ENCODE assay signal across 21 cellular contexts in the genomic region with DNA sequence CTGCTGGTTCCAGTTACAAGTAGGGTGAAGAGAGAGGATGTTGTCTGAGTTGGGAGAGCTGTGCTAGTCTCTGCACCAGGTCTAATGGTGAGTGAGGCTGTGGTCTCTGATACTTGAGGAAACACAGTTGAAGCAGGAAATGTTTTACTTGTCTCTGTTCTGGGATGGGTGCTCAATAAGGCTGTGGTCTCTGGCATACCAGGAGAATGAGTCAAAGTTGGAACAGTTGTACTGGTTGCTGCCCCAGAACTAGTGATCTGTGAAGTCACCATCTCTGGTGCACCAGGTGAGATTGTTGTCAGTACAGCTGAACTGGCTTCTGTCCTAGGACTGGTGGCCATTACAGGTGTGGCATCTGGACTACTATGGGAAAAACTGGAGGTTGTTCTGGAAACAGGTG.
"Had no signal": no experiment of that assay in that cellular context is flagged by ENCODE, and none has a peak within 500 bp of the region (broad histone marks: within the 10 kb centered on the region; RNA-seq: fewer than 3 reads in every experiment).

No MANE protein-coding gene starts in this region.

- H3K4me1 Mint-ChIP-seq: activated B cell treated with CpG ODN at 0.5 μM for 24 hours; activated CD4-positive, alpha-beta T cell treated with anti-CD3 and anti-CD28 coated beads, Interleukin-2, amount 10 ng/mL, durations not matched to agents 7 days and 5 days; activated naive CD8-positive, alpha-beta T cell treated with anti-CD3 and anti-CD28 coated beads, Interleukin-2, amount 10 ng/mL, durations not matched to agents 7 days and 5 days; nephron had no signal

- H3K36me3 ChIP-seq: esophagus squamous epithelium, tibial nerve had no signal

- H3K9me3 Mint-ChIP-seq: activated naive CD8-positive, alpha-beta T cell treated with anti-CD3 and anti-CD28 coated beads, Interleukin-2, amount 10 ng/mL, durations not matched to agents 7 days and 5 days had no signal

- DNase-seq: activated B cell treated with CpG ODN at 0.5 μM for 24 hours; activated CD4-positive, alpha-beta T cell treated with anti-CD3 and anti-CD28 coated beads, Interleukin-2, amount 10 ng/mL, durations not matched to agents 7 days and 5 days; activated CD8-positive, alpha-beta memory T cell treated with anti-CD3 and anti-CD28 coated beads for 24 hours; activated gamma-delta T cell treated with Interleukin-2 at 50 U/mL for 16 hours; activated naive CD8-positive, alpha-beta T cell treated with anti-CD3 and anti-CD28 coated beads, Interleukin-2, amount 10 ng/mL, durations not matched to agents 7 days and 5 days; anterior cingulate cortex; effector CD4-positive, alpha-beta T cell; esophagus squamous epithelium; hypothalamus; kidney glomerular epithelial cell; mesenchymal stem cell; nucleus accumbens; posterior cingulate gyrus; stimulated activated CD4-positive, alpha-beta T cell treated with anti-CD3 and anti-CD28 coated beads, Interleukin-15, amount 100 ng/mL, for 24 hours; stimulated activated CD4-positive, alpha-beta T cell treated with anti-CD3 and anti-CD28 coated beads, Interleukin-4, amount 100 ng/mL, for 24 hours; stimulated activated naive CD4-positive, alpha-beta T cell; SW 1271 had no signal

- H3K27me3 Mint-ChIP-seq: activated B cell treated with CpG ODN at 0.5 μM for 24 hours; activated CD4-positive, alpha-beta T cell treated with anti-CD3 and anti-CD28 coated beads, Interleukin-2, amount 10 ng/mL, durations not matched to agents 7 days and 5 days had no signal

- H3K27ac ChIP-seq: esophagus squamous epithelium, skin epidermis, tibial nerve had no signal

- H3K9me3 ChIP-seq: esophagus squamous epithelium had no signal

- H3K4me3 ChIP-seq: esophagus squamous epithelium, skin epidermis, tibial nerve had no signal

- H3K36me3 Mint-ChIP-seq: activated naive CD8-positive, alpha-beta T cell treated with anti-CD3 and anti-CD28 coated beads, Interleukin-2, amount 10 ng/mL, durations not matched to agents 7 days and 5 days had no signal

- H3K4me3 Mint-ChIP-seq: activated B cell treated with CpG ODN at 0.5 μM for 24 hours; activated CD4-positive, alpha-beta T cell treated with anti-CD3 and anti-CD28 coated beads, Interleukin-2, amount 10 ng/mL, durations not matched to agents 7 days and 5 days; activated naive CD8-positive, alpha-beta T cell treated with anti-CD3 and anti-CD28 coated beads, Interleukin-2, amount 10 ng/mL, durations not matched to agents 7 days and 5 days; nephron; T-helper 2 cell treated with Interferon-gamma antibody and Interleukin-4, amounts not matched to agents 5 μg/mL and 100 μg/mL, for 36 hours had no signal

- H3K27me3 ChIP-seq: esophagus squamous epithelium, tibial nerve had no signal

- H3K4me1 ChIP-seq: esophagus squamous epithelium, tibial nerve had no signal

- H3K27ac Mint-ChIP-seq: activated B cell treated with CpG ODN at 0.5 μM for 24 hours; activated CD4-positive, alpha-beta T cell treated with anti-CD3 and anti-CD28 coated beads, Interleukin-2, amount 10 ng/mL, durations not matched to agents 7 days and 5 days; activated naive CD8-positive, alpha-beta T cell treated with anti-CD3 and anti-CD28 coated beads, Interleukin-2, amount 10 ng/mL, durations not matched to agents 7 days and 5 days; nephron; T-helper 2 cell treated with Interferon-gamma antibody and Interleukin-4, amounts not matched to agents 5 μg/mL and 100 μg/mL, for 36 hours had no signal
